In the genomic region with DNA sequence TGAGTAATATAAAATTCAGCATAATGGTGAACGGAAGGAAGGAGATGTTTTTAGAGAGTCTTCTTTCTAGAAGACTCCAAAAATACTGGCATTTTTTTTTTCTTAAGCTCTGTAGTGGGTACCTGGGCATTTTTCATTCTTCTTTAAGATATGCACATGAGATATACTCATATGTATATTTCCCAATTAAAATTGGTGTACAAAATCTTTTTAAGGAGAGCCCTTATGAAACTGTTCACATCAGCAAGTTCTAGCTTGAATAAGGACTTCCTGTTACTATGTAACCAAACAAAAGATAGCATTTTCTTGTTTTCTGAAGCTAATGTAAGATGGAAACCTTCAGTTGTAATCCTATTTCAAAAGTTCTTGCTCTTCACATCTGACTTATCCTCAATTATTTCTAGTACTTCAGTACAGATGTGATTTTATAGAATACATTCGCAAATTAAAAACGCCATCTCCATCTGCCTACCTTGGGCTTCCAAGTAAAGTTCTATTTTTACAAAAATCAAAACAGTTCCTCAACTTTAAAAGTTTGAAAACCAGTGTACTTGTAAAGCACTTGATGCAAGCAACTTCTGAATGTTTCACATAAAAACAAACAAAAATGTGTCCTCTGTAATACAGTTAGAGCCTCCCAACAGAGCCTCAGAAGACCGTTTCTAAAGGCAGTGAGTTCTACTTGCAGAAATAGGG, we compare ENCODE assay signal across 8 cellular contexts. TPM values are rescaled to one million over a fixed set of nuclear protein-coding genes. Genes with fewer than 3 reads are reported as not detected.
DNase-seq lines count a peak whose midpoint lies in the region; ATAC-seq and TF ChIP-seq lines count a peak whose summit lies in the region.

No MANE protein-coding gene starts in this region.

- H3K36me3 ChIP-seq in cardiac muscle cell: no peaks in the 10 kb centered on the region
- no peaks in the 10 kb centered on the region for H3K36me3 ChIP-seq in PC-3 (ENCODE audit: low read depth, low read length)
- H3K36me3 ChIP-seq in mesodermal cell (ENCODE audit: control insufficient read depth, insufficient read depth, low read length): no peaks in the 10 kb centered on the region

- WGBS in mesodermal cell (ENCODE audit: insufficient coverage in 2 of 2), 2 experiments: 0% methylated on average over 1 to 3 of the region's 4 CpGs

- intact Hi-C loops in cardiac septum (cut with DNase I) (no loop called here), PC-3 (cut with micrococcal nuclease) (loop anchor here (2.0 kb wide), 1 partner anchor 16 kb away; no protein-coding TSS in a partner anchor)

- H3F3A ChIP-seq in PC-3 (ENCODE audit: low read length, unreplicated experiment): no peaks in the 10 kb centered on the region

- BruUV-seq in PC-3 (replicated peaks; lab: Mats Ljungman, UMichigan): TSS peak; percentile 74

- CTCF ChIA-PET in PC-3 (lab: Charles Lee): no interaction called here

- TF ChIP-seq CTCF in cardiac muscle cell (IDR thresholded peaks at IDR 0.05; ENCODE audit: low read depth, low read length) (no peak), PC-3 (conservative IDR thresholded peaks at IDR 0.05; ENCODE audit: low read depth, low read length) (no peak)

- peak overlapping the region; percentile 81 for H3K4me2 ChIP-seq in PC-3 (ENCODE audit: low read length)

- no peaks in the 10 kb centered on the region for H3K9me3 ChIP-seq in cardiac muscle cell (ENCODE audit: low read depth)
- no peaks in the 10 kb centered on the region for H3K9me3 ChIP-seq in PC-3 (ENCODE audit: low read length)
- H3K9me3 ChIP-seq in mesodermal cell (ENCODE audit: control insufficient read depth, low read length): no peaks in the 10 kb centered on the region

- H3K4me1 ChIP-seq in cardiac muscle cell (ENCODE audit: low read depth): peaks cover 18% of the 10 kb centered on the region
- peaks cover 8% of the 10 kb centered on the region; the same call in 1 of the 2 replicates for H3K4me1 ChIP-seq in PC-3 (ENCODE audit: insufficient read depth, low read length)
- H3K4me1 ChIP-seq in mesodermal cell (ENCODE audit: control insufficient read depth, insufficient read depth, low read length, poor library complexity, severe bottlenecking): peaks cover 5% of the 10 kb centered on the region

- H3K27me3 ChIP-seq in cardiac muscle cell: no peaks in the 10 kb centered on the region
- no peaks in the 10 kb centered on the region for H3K27me3 ChIP-seq in PC-3 (ENCODE audit: low read length)

- H3K4me3 ChIP-seq in cardiac muscle cell (peak overlapping the region; percentile 66), PC-3 (ENCODE audit: low read length) (peak overlapping the region; percentile 96), mesodermal cell (ENCODE audit: extremely low read depth, insufficient read depth, low read length, poor library complexity, severe bottlenecking) (peak overlapping the region; percentile 66)

- H3K27ac ChIP-seq in cardiac muscle cell (peak overlapping the region; percentile 96), PC-3 (ENCODE audit: low read length) (peak overlapping the region; percentile 29; the same call in 1 of the 2 replicates), mesodermal cell (ENCODE audit: low read depth, low read length, severe bottlenecking) (peak overlapping the region; percentile 92)

- peak overlapping the region; percentile 99 for H2AFZ ChIP-seq in PC-3 (ENCODE audit: low read length)

- DNase-seq in cardiac muscle cell (ENCODE audit: low read depth in 1 of 2, low spot score in 1 of 2) (peak in 1 of 2 donors; percentile 34), cardiac septum (ENCODE audit: low spot score) (no peak), PC-3 (no peak), dedifferentiated amniotic fluid mesenchymal stem cell (ENCODE audit: extremely low spot score) (peak; percentile 41), cerebellar nuclear complex (lab: John Stamatoyannopoulos, UW) (no peak)

- no peaks in the 10 kb centered on the region for H4K20me1 ChIP-seq in PC-3 (ENCODE audit: low read length)

- no peaks in the 10 kb centered on the region for H3K9me2 ChIP-seq in PC-3 (replicated peaks; ENCODE audit: low read length)

- POLR2A ChIA-PET in PC-3 (lab: Charles Lee; ENCODE audit: unreplicated experiment): no interaction called here

- ATAC-seq in HG02852 (IDR thresholded peaks at IDR 0.05; ENCODE audit: unreplicated experiment) (peak; percentile 20), PC-3 (peak; percentile 23; the same call in 1 of the 2 replicates), GM19397 (IDR thresholded peaks at IDR 0.05; ENCODE audit: unreplicated experiment) (no peak)

- peak overlapping the region; percentile 76 for H3K9ac ChIP-seq in PC-3 (ENCODE audit: low read length)

- peaks cover 11% of the 10 kb centered on the region for H3K79me2 ChIP-seq in PC-3 (ENCODE audit: low read length)

RNA-seq across cellular contexts. Expression of a gene that starts 0.6 kb away (rescaled TPM):
- total RNA-seq in cardiac muscle cell: 3.9 and 7.3 TPM in 2 replicates
- 8.8 and 12.6 TPM in 2 replicates for polyA plus RNA-seq in cardiac muscle cell
- total RNA-seq in cardiac septum: 5.2 TPM
- total RNA-seq in PC-3 (2014; rRNA removed): 4.6 and 7.0 TPM in 2 replicates
- polyA plus RNA-seq in mesodermal cell (2013, experiment 1 of 2): 12.3 TPM
- 15.9 TPM for polyA plus RNA-seq in mesodermal cell (2013, experiment 2 of 2)

Comparison
In these comparisons a context has a peak if more than half of its experiments do, and no peak if none do; other contexts are left out.
1. H3K27ac ChIP-seq: peak in every context shown above with its lines; median percentile 96 in cardiac muscle cell; 92 in mesodermal cell; 29 in PC-3.